In the genomic region with DNA sequence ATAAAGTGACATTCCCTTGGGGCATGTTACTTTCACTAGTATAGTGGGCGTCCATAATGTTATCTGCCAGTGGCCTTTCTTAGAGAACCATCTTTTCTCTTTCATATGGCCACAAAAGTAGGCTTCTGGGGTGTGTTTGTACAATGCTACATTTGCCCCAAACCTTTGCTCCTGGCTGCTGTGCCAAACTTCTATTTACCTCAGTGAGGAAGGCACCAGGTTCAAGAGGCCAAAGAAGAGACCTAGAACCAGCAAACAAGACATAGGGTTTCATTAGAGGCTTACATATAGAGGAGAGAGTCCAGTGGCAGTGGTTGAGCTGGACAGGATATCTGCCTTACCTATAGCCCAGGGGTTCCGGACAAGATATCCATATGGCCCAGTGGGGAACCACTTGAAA, we compare ENCODE assay signal across 33 cellular contexts. TPM values are rescaled to one million over a fixed set of nuclear protein-coding genes. Genes with fewer than 3 reads are reported as not detected.
"Had no signal": no experiment of that assay in that cellular context is flagged by ENCODE, and none has a peak within 500 bp of the region (broad histone marks: within the 10 kb centered on the region; RNA-seq: fewer than 3 reads in every experiment).

No MANE protein-coding gene starts in this region.

- H3K4me1 ChIP-seq: pancreas, suprapubic skin, upper lobe of right lung, uterus had no signal

- H3K36me3 ChIP-seq: neutrophil, pancreas, spleen, suprapubic skin, tibial artery, transverse colon, upper lobe of right lung, uterus had no signal

- H3K27ac Mint-ChIP-seq: nephron progenitor cell; progenitor cell of endocrine pancreas; stimulated activated memory B cell treated with anti-CD40 and anti-IgM and Interleukin-4, amounts not matched to agents 10 μg/mL and 1 μg/mL and 100 μg/mL, for 72 hours; type B pancreatic cell had no signal

- H3K36me3 Mint-ChIP-seq: naive thymus-derived CD8-positive, alpha-beta T cell; natural killer cell treated with Interleukin-12 subunit alpha and Interleukin-12 subunit beta and Interleukin-15 and Interleukin-18, amount 100 ng/mL, for 72 hours; stimulated activated memory B cell treated with anti-CD40 and anti-IgM and Interleukin-4, amounts not matched to agents 10 μg/mL and 1 μg/mL and 100 μg/mL, for 72 hours; type B pancreatic cell had no signal

- H3K9me3 ChIP-seq: neutrophil, pancreas, psoas muscle, spleen, suprapubic skin, testis, tibial artery, transverse colon, upper lobe of right lung, uterus had no signal

- DNase-seq: naive thymus-derived CD8-positive, alpha-beta T cell; nephron progenitor cell; nucleus accumbens; pancreas; posterior cingulate gyrus; psoas muscle; right cardiac atrium; spleen; stimulated activated CD4-positive, alpha-beta T cell treated with anti-CD3 and anti-CD28 coated beads, Interleukin-12 subunit alpha, Interleukin-12 subunit beta, amount 100 ng/mL, for 4 hours; stimulated activated CD4-positive, alpha-beta T cell treated with anti-CD3 and anti-CD28 coated beads, Interleukin-1b, Interleukin-23, amount 100 ng/mL, for 48 hours; stimulated activated CD4-positive, alpha-beta T cell treated with anti-CD3 and anti-CD28 coated beads, Interleukin-4, amount 100 ng/mL, for 1 hour; stimulated activated CD4-positive, alpha-beta T cell treated with anti-CD3 and anti-CD28 coated beads, Interleukin-4, amount 100 ng/mL, for 4 hours; stimulated activated CD8-positive, alpha-beta memory T cell treated with anti-CD3 and anti-CD28 coated beads, Interleukin-4, amount 100 ng/mL, for 48 hours; stimulated activated naive CD4-positive, alpha-beta T cell; stimulated activated naive CD8-positive, alpha-beta T cell treated with anti-CD3 and anti-CD28 coated beads, Interleukin-15, amount 100 ng/mL, for 72 hours; stimulated activated naive CD8-positive, alpha-beta T cell treated with anti-CD3 and anti-CD28 coated beads, Interleukin-15, Interleukin-2, amounts not matched to agents 100 U/mL and 50 U/mL, for 24 hours; substantia nigra; testis; tibial artery; transverse colon; upper lobe of right lung; uterus had no signal

- H3K27me3 Mint-ChIP-seq: naive thymus-derived CD8-positive, alpha-beta T cell; progenitor cell of endocrine pancreas; stimulated activated naive CD8-positive, alpha-beta T cell treated with anti-CD3 and anti-CD28 coated beads, Interleukin-15, amount 100 ng/mL, for 72 hours; type B pancreatic cell had no signal

- H3K4me3 ChIP-seq: pancreas, psoas muscle, skin epidermis, smooth muscle cell, spleen, suprapubic skin, testis, tibial artery, transverse colon, upper lobe of right lung, uterus had no signal

- H3K4me3 Mint-ChIP-seq: naive thymus-derived CD8-positive, alpha-beta T cell; natural killer cell treated with Interleukin-12 subunit alpha and Interleukin-12 subunit beta and Interleukin-15 and Interleukin-18, amount 100 ng/mL, for 72 hours; nephron progenitor cell; neural crest cell; stimulated activated memory B cell treated with anti-CD40 and anti-IgM and Interleukin-4, amounts not matched to agents 10 μg/mL and 1 μg/mL and 100 μg/mL, for 72 hours; stimulated activated naive CD8-positive, alpha-beta T cell treated with anti-CD3 and anti-CD28 coated beads, Interleukin-15, amount 100 ng/mL, for 72 hours; type B pancreatic cell had no signal

- FAIRE-seq: pancreas had no signal

- H3K27me3 ChIP-seq: neutrophil, pancreas, spleen, suprapubic skin, testis, tibial artery, transverse colon, upper lobe of right lung, uterus had no signal

- H3K9me3 Mint-ChIP-seq: naive thymus-derived CD8-positive, alpha-beta T cell; neural crest cell had no signal

- H3K4me2 ChIP-seq: smooth muscle cell had no signal

- ATAC-seq: naive thymus-derived CD8-positive, alpha-beta T cell; natural killer cell treated with Interleukin-12 subunit alpha and Interleukin-12 subunit beta and Interleukin-15 and Interleukin-18, amount 100 ng/mL, for 72 hours; pancreas; psoas muscle; right cardiac atrium; sciatic nerve; stimulated activated memory B cell treated with anti-CD40 and anti-IgM and Interleukin-4, amounts not matched to agents 10 μg/mL and 1 μg/mL and 100 μg/mL, for 72 hours; stimulated activated naive CD8-positive, alpha-beta T cell treated with anti-CD3 and anti-CD28 coated beads, Interleukin-15, Interleukin-2, amounts not matched to agents 100 U/mL and 50 U/mL, for 24 hours; upper lobe of right lung had no signal

- H3K27ac ChIP-seq: neutrophil, pancreas, psoas muscle, skin epidermis, spleen, suprapubic skin, testis, tibial artery, transverse colon, upper lobe of right lung, uterus had no signal

RNA-seq across cellular contexts. Expression of a gene that starts 48.5 kb away (rescaled TPM):
- total RNA-seq: naive thymus-derived CD8-positive, alpha-beta T cell; natural killer cell treated with Interleukin-12 subunit alpha and Interleukin-12 subunit beta and Interleukin-15 and Interleukin-18, amount 100 ng/mL, for 72 hours; osteocyte; smooth muscle cell; transverse colon; upper lobe of right lung had no signal
- polyA plus RNA-seq: naive thymus-derived CD8-positive, alpha-beta T cell; smooth muscle cell had no signal
